Comparison of ENCODE assay signal across 17 cellular contexts in genomic region chr3:114104414-114104813, GRCh38.
"Had no signal": no experiment of that assay in that cellular context is flagged by ENCODE, and none has a peak within 500 bp of the region (broad histone marks: within the 10 kb centered on the region; RNA-seq: fewer than 3 reads in every experiment).

No MANE protein-coding gene starts in this region.

- H3K27ac ChIP-seq: body of pancreas, dorsolateral prefrontal cortex, esophagus squamous epithelium, gastrocnemius medialis, heart right ventricle, left lung, psoas muscle, upper lobe of left lung had no signal

- H3K36me3 ChIP-seq: esophagus squamous epithelium, gastrocnemius medialis, heart right ventricle, left lung, upper lobe of left lung had no signal

- DNase-seq: activated CD4-positive, alpha-beta memory T cell treated with anti-CD3 and anti-CD28 coated beads for 36 hours; activated CD4-positive, alpha-beta T cell treated with anti-CD3 and anti-CD28 coated beads for 1 hour; activated CD8-positive, alpha-beta memory T cell treated with anti-CD3 and anti-CD28 coated beads, Interleukin-2, amount 50 U/mL, for 4 hours; activated T-cell treated with anti-CD3 and anti-CD28 coated beads, Interleukin-2, amount 50 U/mL, for 72 hours; body of pancreas; cerebellar nuclear complex; dorsolateral prefrontal cortex; esophagus squamous epithelium; gastrocnemius medialis; heart right ventricle; islet precursor cell; left lung; psoas muscle; stimulated activated CD4-positive, alpha-beta T cell treated with anti-CD3 and anti-CD28 coated beads, Interleukin-12 subunit alpha, Interleukin-12 subunit beta, amount 100 ng/mL, for 4 hours; stimulated activated naive CD4-positive, alpha-beta T cell treated with Interleukin-2 at 50 U/mL for 16 hours; T-helper 9 cell; upper lobe of left lung had no signal

- H3K4me1 ChIP-seq: body of pancreas, esophagus squamous epithelium, gastrocnemius medialis, left lung, psoas muscle, upper lobe of left lung had no signal

- H3K27me3 ChIP-seq: body of pancreas, gastrocnemius medialis, left lung, upper lobe of left lung had no signal

- H3K9me3 ChIP-seq: body of pancreas, esophagus squamous epithelium, gastrocnemius medialis, heart right ventricle, left lung, psoas muscle, upper lobe of left lung had no signal

- H3K27ac Mint-ChIP-seq: activated CD4-positive, alpha-beta memory T cell treated with anti-CD3 and anti-CD28 coated beads for 36 hours; activated T-cell treated with anti-CD3 and anti-CD28 coated beads, Interleukin-2, amount 50 U/mL, for 72 hours had no signal

- H3K4me3 Mint-ChIP-seq: activated CD4-positive, alpha-beta memory T cell treated with anti-CD3 and anti-CD28 coated beads for 36 hours; activated T-cell treated with anti-CD3 and anti-CD28 coated beads, Interleukin-2, amount 50 U/mL, for 72 hours had no signal

- H3K36me3 Mint-ChIP-seq: activated CD4-positive, alpha-beta memory T cell treated with anti-CD3 and anti-CD28 coated beads for 36 hours had no signal

- H3K4me3 ChIP-seq: body of pancreas, dorsolateral prefrontal cortex, esophagus squamous epithelium, gastrocnemius medialis, heart right ventricle, left lung, psoas muscle, upper lobe of left lung had no signal

- H3K9me3 Mint-ChIP-seq: activated CD4-positive, alpha-beta memory T cell treated with anti-CD3 and anti-CD28 coated beads for 36 hours; activated T-cell treated with anti-CD3 and anti-CD28 coated beads, Interleukin-2, amount 50 U/mL, for 72 hours had no signal
